8 cellular contexts compared by ENCODE assay signal in genomic region chr12:49201595-49202295, GRCh38. TPM values are rescaled to one million over a fixed set of nuclear protein-coding genes. Genes with fewer than 3 reads are reported as not detected.
DNase-seq lines count a peak whose midpoint lies in the region; ATAC-seq, FAIRE-seq and TF ChIP-seq lines count a peak whose summit lies in the region.

No MANE protein-coding gene starts in this region.

- H2BK20ac ChIP-seq in H1 (ENCODE audit: low read length): no peak overlapping the region

- H4K20me1 ChIP-seq in H1 (replicated peaks in 1 of 2; ENCODE audit: control insufficient read depth in 1 of 2, insufficient read depth in 2 of 2, low read length in 2 of 2): no peaks in the 10 kb centered on the region

- peak; percentile 52 for FAIRE-seq in H1 (lab: Jason Lieb, UNC)

- H2BK5ac ChIP-seq in H1 (ENCODE audit: low read depth, low read length): no peak overlapping the region

- H3K9ac ChIP-seq in H1 (replicated peaks in 1 of 4; ENCODE audit: extremely low read depth in 1 of 4, low read depth in 3 of 4, low read length in 3 of 4): peak overlapping the region in 1 of 4 experiments; percentile 14; a peak in 1 of 7 replicates

- TF ChIP-seq EP300 in H1 (IDR thresholded peaks at IDR 0.05; ENCODE audit: borderline replicate concordance in 1 of 2, low read depth in 2 of 2, low read length in 2 of 2): no peak

- peak overlapping the region; percentile 55; the same call in 1 of the 2 replicates for H2AFZ ChIP-seq in H1 (ENCODE audit: low read length)

- TF ChIP-seq CTCF in H1 (IDR thresholded peaks at IDR 0.05; ENCODE audit: control extremely low read depth in 1 of 3, insufficient read depth in 1 of 3, low read depth in 1 of 3, low read length in 3 of 3) (no peak), natural killer cell (IDR thresholded peaks at IDR 0.05) (no peak)

- H4K8ac ChIP-seq in H1 (ENCODE audit: extremely low read depth, insufficient read depth, low read length): no peak overlapping the region

- H4K5ac ChIP-seq in H1 (ENCODE audit: insufficient read length, low read depth, low read length): no peak overlapping the region

- no peak overlapping the region for H4K91ac ChIP-seq in H1 (replicated peaks; ENCODE audit: insufficient read length, low read length)

- H2BK15ac ChIP-seq in H1 (ENCODE audit: low read length): no peak overlapping the region

- H2AK5ac ChIP-seq in H1 (ENCODE audit: low read depth, low read length): no peak overlapping the region

- H3K4me3 ChIP-seq in H1 (ENCODE audit: extremely low read depth in 1 of 4, insufficient read depth in 2 of 4, low read depth in 3 of 4, low read length in 4 of 4): peak overlapping the region in 1 of 4 experiments; percentile 10; a peak in 1 of 8 replicates

- no peak overlapping the region for H3K4ac ChIP-seq in H1 (replicated peaks; ENCODE audit: insufficient read length, low read depth, low read length)

- CTCF ChIA-PET in H1 (lab: Charles Lee; ENCODE audit: partially characterized antibody): interaction anchor here (0.9 to 2.0 kb wide), 4 partner anchors 13 to 34 kb away, joined by 3 to 7 read pairs (median 4); partner anchors contain the start of gene TUBA1A

- H3K9me3 Mint-ChIP-seq in natural killer cell: no peaks in the 10 kb centered on the region

- no peak overlapping the region for H3K56ac ChIP-seq in H1 (replicated peaks; ENCODE audit: insufficient read length, low read depth, low read length)

- no peaks in the 10 kb centered on the region for H3K27me3 Mint-ChIP-seq in natural killer cell (ENCODE audit: low read depth in 2 of 2)

- no peak overlapping the region for H2BK120ac ChIP-seq in H1 (replicated peaks; ENCODE audit: low read depth, low read length)

- no peak overlapping the region; the same call in 1 of the 2 replicates for H2BK12ac ChIP-seq in H1 (ENCODE audit: low read depth, low read length)

- no peak overlapping the region for H3K27ac ChIP-seq in H1 (ENCODE audit: low read depth, low read length)

- no peaks in the 10 kb centered on the region for H3K9me3 ChIP-seq in H1 (ENCODE audit: insufficient read depth in 2 of 2, low read depth in 1 of 2, low read length in 1 of 2)

- H3K79me2 ChIP-seq in H1 (ENCODE audit: control insufficient read depth in 1 of 2, insufficient read depth in 2 of 2, low read length in 2 of 2): no peaks in the 10 kb centered on the region

- no peak overlapping the region for H3K18ac ChIP-seq in H1 (ENCODE audit: extremely low read depth, low read length)

- H3K79me1 ChIP-seq in H1 (ENCODE audit: low read depth, low read length): no peaks in the 10 kb centered on the region

- no peaks in the 10 kb centered on the region for H3K23me2 ChIP-seq in H1 (ENCODE audit: low read depth, low read length)

- TF ChIP-seq POLR2A in H1 (IDR thresholded peaks at IDR 0.05; ENCODE audit: control extremely low read depth in 1 of 2, low read depth in 2 of 2, low read length in 2 of 2): no peak

- H3K14ac ChIP-seq in H1 (ENCODE audit: insufficient read length): no peak overlapping the region

- ATAC-seq in Right ventricle myocardium inferior: peak; percentile 75
- ATAC-seq in natural killer cell: peak in 2 of 3 donors; percentile 19 to 22
- ATAC-seq in HG03469 (IDR thresholded peaks at IDR 0.05; ENCODE audit: unreplicated experiment): no peak
- no peak for ATAC-seq in GM21390 (IDR thresholded peaks at IDR 0.05; ENCODE audit: unreplicated experiment)
- ATAC-seq in GM19328 (IDR thresholded peaks at IDR 0.05; ENCODE audit: unreplicated experiment): no peak

- H3K27me3 ChIP-seq in H1 (replicated peaks in 1 of 4; ENCODE audit: control insufficient read depth in 3 of 4, extremely low read depth in 1 of 4, insufficient read depth in 3 of 4, low read length in 3 of 4): peaks cover 0 to 2% (median 0%) of the 10 kb centered on the region in 4 experiments; a peak in 1 of 7 replicates

- intact Hi-C loops in Right ventricle myocardium inferior (cut with DNase I): loop anchor here (1.0 kb wide), 1 partner anchor 33 kb away; no protein-coding TSS in a partner anchor
- intact Hi-C loops in cardiac septum (cut with DNase I): loop anchor here (2.0 kb wide), 1 partner anchor 71 kb away; the partner anchor contains the start of gene TUBA1B
- intact Hi-C loops in natural killer cell (cut with micrococcal nuclease): loop anchor here (1.0 kb wide), 2 partner anchors 12 to 33 kb away; partner anchors contain the start of gene TUBA1A

- peak overlapping the region in 1 of 2 experiments; percentile 21; a peak in 1 of 4 replicates for H3K4me2 ChIP-seq in H1 (ENCODE audit: insufficient read depth in 1 of 2, low read depth in 2 of 2, low read length in 2 of 2)

- H3K23ac ChIP-seq in H1 (ENCODE audit: insufficient read length): no peak overlapping the region

- DNase-seq in Right ventricle myocardium inferior (ENCODE audit: missing footprints) (no peak), cardiac septum (ENCODE audit: low spot score) (no peak), OCI-M1 (lab: John Stamatoyannopoulos, UW) (peak; percentile 56), H1 (ENCODE audit: low read depth in 1 of 2, low spot score in 2 of 2) (no peak), natural killer cell (no peak)

- POLR2A ChIA-PET in H1 (lab: Charles Lee; ENCODE audit: partially characterized antibody): interaction anchor here (1.0 to 3.0 kb wide), 4 partner anchors 11 to 71 kb away, joined by 3 to 18 read pairs (median 7); partner anchors contain the start of genes TUBA1A and TUBA1B

- peaks cover 6 to 12% of the 10 kb centered on the region in 2 donors for H3K4me1 Mint-ChIP-seq in natural killer cell

- H3K36me3 Mint-ChIP-seq in natural killer cell: no peaks in the 10 kb centered on the region

- H3K4me1 ChIP-seq in H1 (replicated peaks in 1 of 4; ENCODE audit: control insufficient read depth in 3 of 4, insufficient read depth in 4 of 4, low read length in 3 of 4): peaks cover 0 to 16% (median 4%) of the 10 kb centered on the region in 4 experiments; a peak in 3 of 7 replicates

- no peak overlapping the region for H3K4me3 Mint-ChIP-seq in natural killer cell

- TF ChIP-seq RAD21 in H1 (IDR thresholded peaks at IDR 0.05 in 1 of 2, conservative IDR thresholded peaks at IDR 0.05 in 1 of 2; ENCODE audit: low read depth in 2 of 2, low read length in 2 of 2): no peak

- no peaks in the 10 kb centered on the region for H3K36me3 ChIP-seq in H1 (ENCODE audit: control insufficient read depth in 2 of 4, insufficient read depth in 4 of 4, low read length in 3 of 4)

- peak overlapping the region; percentile 1 to 59 for H3K27ac Mint-ChIP-seq in natural killer cell

- WGBS in H1 (ENCODE audit: extremely low coverage in 1 of 2, insufficient coverage in 1 of 2, insufficient read length in 1 of 2, insufficient replicate concordance in 2 of 2, low coverage in 1 of 2, low lambda C conversion rate in 2 of 2, missing lambda C conversion rate in 1 of 2), 2 experiments: 78% methylated on average over 4 of the region's 4 CpGs; no CpG with 5 or more reads in 1 of the 2 experiments

TF ChIP-seq in H1, 55 proteins besides CTCF, POLR2A, EP300 and RAD21:
- TF ChIP-seq KDM4A (IDR thresholded peaks at IDR 0.05; ENCODE audit: low read depth, low read length, severe bottlenecking) (no peak), KDM1A (IDR thresholded peaks at IDR 0.05; ENCODE audit: borderline replicate concordance, low read length) (no peak), SP1 (IDR thresholded peaks at IDR 0.05; ENCODE audit: low read depth, low read length) (0 out of 2 replicates have a peak, but pooled peaks have one; percentile 46), MAFK (IDR thresholded peaks at IDR 0.05; ENCODE audit: low read depth, low read length) (no peak)

RNA-seq across cellular contexts. Expression of gene TUBA1A, which starts 12.9 kb away (rescaled TPM):
- 135 TPM for total RNA-seq in Right ventricle myocardium inferior
- 250 TPM for total RNA-seq in cardiac septum
- total RNA-seq in H1 (2021; fragmentation: NEBNext Ultra II Directional; extraction: Animal tissue kit (Norgen Biotek cat#: 25700)): 283 and 290 TPM in 2 replicates
- polyA plus RNA-seq in H1 (2011; rRNA removed): 789 and 1,018 TPM in 2 replicates
- 669 TPM for polyA plus RNA-seq in H1 (2011; cell fraction: cytosol; rRNA removed)
- polyA plus RNA-seq in H1 (2011; cell fraction: nucleus; rRNA removed): 588 TPM
- polyA plus RNA-seq in H1 (2012, experiment 1 of 2): 287 to 339 TPM (median 327 TPM) in 4 replicates
- polyA plus RNA-seq in H1 (2012, experiment 2 of 2): 552 TPM
- 342 TPM for polyA plus RNA-seq in H1 (2013, experiment 1 of 2)
- 310 TPM for polyA plus RNA-seq in H1 (2013, experiment 2 of 2)
- 638 and 677 TPM in 2 replicates for polyA minus RNA-seq in H1 (2011; rRNA and poly(A)+ RNA removed)
- polyA minus RNA-seq in H1 (2011; cell fraction: cytosol; rRNA and poly(A)+ RNA removed): 160 TPM
- 161 TPM for polyA minus RNA-seq in H1 (2011; cell fraction: nucleus; rRNA and poly(A)+ RNA removed)
- total RNA-seq in natural killer cell: 100 to 1,000 TPM; 129 to 403 (median 182) TPM

Comparison
In these comparisons a context has a peak if more than half of its experiments do, and no peak if none do; other contexts are left out.
1. ATAC-seq: peak in Right ventricle myocardium inferior (single experiment) and natural killer cell (2 of 3); none in HG03469 (single experiment), GM21390 (single experiment) and GM19328 (single experiment).